In the genomic region with DNA sequence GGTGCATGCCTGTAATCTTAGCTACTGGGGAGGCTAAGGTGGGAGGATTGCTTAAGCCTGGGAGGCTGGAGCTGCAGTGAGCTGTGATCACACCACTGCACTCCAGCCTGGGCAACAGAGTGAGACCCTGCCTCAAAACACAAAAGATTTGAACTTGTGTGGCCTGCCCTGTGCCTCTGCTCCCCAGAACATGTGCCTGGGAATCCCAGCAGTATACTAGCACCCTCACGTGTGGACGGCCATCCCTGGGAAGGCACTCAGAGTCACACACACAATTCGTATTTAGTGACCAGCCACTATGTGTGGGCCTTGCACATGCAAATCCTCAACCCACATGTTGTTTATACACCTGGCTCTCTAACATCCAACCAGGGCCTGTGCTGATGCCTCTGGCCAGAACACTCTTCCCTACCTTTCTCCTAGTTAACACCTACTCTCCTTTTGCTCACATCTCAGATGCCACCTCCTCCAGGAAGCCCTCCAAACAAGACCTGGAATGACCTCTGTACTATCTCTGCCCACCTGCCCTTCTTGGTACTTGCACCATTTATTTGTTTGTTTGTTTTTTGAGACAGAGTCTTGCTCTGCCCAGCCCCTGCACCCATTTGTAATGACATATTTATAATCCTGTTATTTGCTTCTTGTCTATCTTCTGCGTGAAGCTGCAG, we compare ENCODE assay signal across 23 cellular contexts.
"Had no signal": no experiment of that assay in that cellular context is flagged by ENCODE, and none has a peak within 500 bp of the region (broad histone marks: within the 10 kb centered on the region; RNA-seq: fewer than 3 reads in every experiment).

No MANE protein-coding gene starts in this region.

- H3K9me3 ChIP-seq: adrenal gland had no signal

- H3K36me3 ChIP-seq: adrenal gland, Peyer's patch had no signal

- H3K27ac Mint-ChIP-seq: activated CD8-positive, alpha-beta T cell treated with anti-CD3 and anti-CD28 coated beads for 36 hours; activated naive CD8-positive, alpha-beta T cell treated with anti-CD3 and anti-CD28 coated beads, Interleukin-2, amount 10 ng/mL, durations not matched to agents 7 days and 5 days; T-helper 1 cell treated with Interleukin-12 subunit alpha and Interleukin-12 subunit beta and Interleukin-4 antibody, amounts not matched to agents 30 μg/mL and 1 μg/mL, for 36 hours had no signal

- H3K27me3 ChIP-seq: adrenal gland, Peyer's patch, SJSA1 had no signal

- DNase-seq: activated CD4-positive, alpha-beta T cell treated with anti-CD3 and anti-CD28 coated beads for 4 hours; activated CD8-positive, alpha-beta memory T cell treated with anti-CD3 and anti-CD28 coated beads, Interleukin-2, amount 50 U/mL, for 4 hours; activated CD8-positive, alpha-beta T cell treated with anti-CD3 and anti-CD28 coated beads for 36 hours; activated naive CD4-positive, alpha-beta T cell treated with anti-CD3 and anti-CD28 coated beads, Interleukin-2, amount 50 U/mL, for 16 hours; activated naive CD8-positive, alpha-beta T cell treated with anti-CD3 and anti-CD28 coated beads, Interleukin-2, amount 10 ng/mL, durations not matched to agents 7 days and 5 days; activated T-cell treated with anti-CD3 and anti-CD28 coated beads, Interleukin-2, amount 50 U/mL, for 1 hour; adrenal gland; anterior cingulate cortex; caudate nucleus; MM.1S; NCI-H1105; NCI-H1436; NCI-H187; NCI-H2081; NCI-H446; NCI-H524; Peyer's patch; Right ventricle myocardium superior had no signal

- H3K4me3 Mint-ChIP-seq: activated CD8-positive, alpha-beta T cell treated with anti-CD3 and anti-CD28 coated beads for 36 hours; activated naive CD8-positive, alpha-beta T cell treated with anti-CD3 and anti-CD28 coated beads, Interleukin-2, amount 10 ng/mL, durations not matched to agents 7 days and 5 days; T-helper 1 cell treated with Interleukin-12 subunit alpha and Interleukin-12 subunit beta and Interleukin-4 antibody, amounts not matched to agents 30 μg/mL and 1 μg/mL, for 36 hours had no signal

- H3K27ac ChIP-seq: adrenal gland, Peyer's patch, RWPE1, SJSA1 had no signal

- ATAC-seq: activated CD4-positive, CD25-positive, alpha-beta regulatory T cell treated with anti-CD3 and anti-CD28 coated beads, Interleukin-2, amount 50 U/mL, for 24 hours; activated CD8-positive, alpha-beta T cell treated with anti-CD3 and anti-CD28 coated beads for 36 hours; SK-N-SH treated with all-trans-retinoic acid at 6 μM for 48 hours had no signal

- H3K4me3 ChIP-seq: adrenal gland, Peyer's patch, SJSA1 had no signal
